In genomic region chr10:86970152-86970886, GRCh38 we compare ENCODE assay signal across 8 cellular contexts. TPM values are rescaled to one million over a fixed set of nuclear protein-coding genes. Genes with fewer than 3 reads are reported as not detected.
DNase-seq lines count a peak whose midpoint lies in the region; ATAC-seq, FAIRE-seq and TF ChIP-seq lines count a peak whose summit lies in the region.

No MANE protein-coding gene starts in this region.

- BruUV-seq in HepG2 (replicated peaks; lab: Mats Ljungman, UMichigan) = no TSS peak

- H3K36me3 ChIP-seq in DOHH2 (ENCODE audit: control insufficient read depth, low read length) = no peaks in the 10 kb centered on the region
- H3K36me3 ChIP-seq in HepG2 (replicated peaks in 1 of 2; ENCODE audit: control insufficient read depth in 1 of 2, insufficient read depth in 2 of 2, low read length in 2 of 2) = no peaks in the 10 kb centered on the region

- TF ChIP-seq EP300 in HepG2 (IDR thresholded peaks at IDR 0.05; ENCODE audit: low read depth in 2 of 2, low read length in 2 of 2) (no peak), HepG2 (CRISPR knock-in tag; IDR thresholded peaks at IDR 0.05; ENCODE audit: borderline replicate concordance) (no peak)

- H4K20me1 ChIP-seq in DOHH2 (ENCODE audit: control insufficient read depth, insufficient read depth, low read depth, low read length) (no peaks in the 10 kb centered on the region), HepG2 (ENCODE audit: insufficient read depth, low read length) (no peaks in the 10 kb centered on the region)

- FAIRE-seq in HepG2 (lab: Jason Lieb, UNC) = no peak

- 39% methylated on average over 20 of the region's 27 CpGs for WGBS in HepG2 (ENCODE audit: low lambda C conversion rate)

- no peak for TF ChIP-seq POLR2A in HepG2 (IDR thresholded peaks at IDR 0.05; ENCODE audit: insufficient read depth in 1 of 2, low read depth in 2 of 2, low read length in 2 of 2)

- H3K27me3 ChIP-seq in DOHH2 (ENCODE audit: control insufficient read depth, low read length) (peaks cover 18% of the 10 kb centered on the region), HepG2 (ENCODE audit: control insufficient read depth in 1 of 2, insufficient read depth in 2 of 2, low read length in 2 of 2) (peaks cover 5 to 52% of the 10 kb centered on the region in 2 experiments; a peak in 3 of 5 replicates)

- CTCF ChIA-PET in HepG2 (lab: Yijun Ruan, JAX; ENCODE audit: low intra/inter-chr PET ratio, low total read pairs) = no interaction called here

- H3K27ac ChIP-seq in DOHH2 (ENCODE audit: low read depth, low read length) (no peak overlapping the region), HepG2 (ENCODE audit: extremely low read length, insufficient read depth, low read length) (no peak overlapping the region), temporal lobe (ENCODE audit: low read depth, low read length) (peak overlapping the region; percentile 85)

- TF ChIP-seq RAD21 in HepG2 (CRISPR knock-in tag; IDR thresholded peaks at IDR 0.05) = no peak

- H3K79me2 ChIP-seq in DOHH2 (ENCODE audit: control insufficient read depth, low read length) (no peaks in the 10 kb centered on the region), HepG2 (ENCODE audit: insufficient read depth, low read length) (no peaks in the 10 kb centered on the region)

- peak; percentile 67 for DNase-seq in NCI-H146 treated with DMSO at 0.1 percent for 48 hours (lab: John Stamatoyannopoulos, UW; ENCODE audit: unreplicated experiment)
- no peak for DNase-seq in choroid plexus epithelial cell (ENCODE audit: low read depth)
- DNase-seq in HepG2 (ENCODE audit: low spot score) = no peak
- DNase-seq in NCI-H524 treated with DMSO at 0.1 percent for 48 hours (lab: John Stamatoyannopoulos, UW) = no peak
- DNase-seq in DMS79 (lab: John Stamatoyannopoulos, UW) = no peak

- in situ Hi-C loops in HepG2 (cut with HindIII; ENCODE audit: extremely low pct_ligation_motif_present, low pct_unique_long_range_greater_than_20kb) = no loop called here

- H3K4me1 ChIP-seq in DOHH2 (ENCODE audit: control insufficient read depth, low read length) = peaks cover 16% of the 10 kb centered on the region
- peaks cover 29% of the 10 kb centered on the region for H3K4me1 ChIP-seq in HepG2 (ENCODE audit: insufficient read depth, low read length)

- ATAC-seq in HepG2 = peak; percentile 6
- no peak for ATAC-seq in GM21367 (IDR thresholded peaks at IDR 0.05; ENCODE audit: unreplicated experiment)

- no peaks in the 10 kb centered on the region for H3K9me3 ChIP-seq in DOHH2 (ENCODE audit: control insufficient read depth, insufficient read depth, low read length)
- no peaks in the 10 kb centered on the region for H3K9me3 ChIP-seq in HepG2 (ENCODE audit: low read length)

- H3F3A ChIP-seq in DOHH2 (ENCODE audit: control insufficient read depth, insufficient read depth) = no peaks in the 10 kb centered on the region

- POLR2A ChIA-PET in HepG2 (lab: Yijun Ruan, JAX) = no interaction called here

- H3K4me3 ChIP-seq in DOHH2 (ENCODE audit: low read length) (peak overlapping the region; percentile 70), choroid plexus epithelial cell (ENCODE audit: low read depth, low read length) (peak overlapping the region; percentile 66), HepG2 (replicated peaks in 1 of 3; ENCODE audit: insufficient read depth in 1 of 3, low read depth in 2 of 3, low read length in 3 of 3) (peak overlapping the region in 1 of 3 experiments; percentile 8; a peak in 1 of 6 replicates)

- no peak overlapping the region for H3K9ac ChIP-seq in HepG2 (ENCODE audit: insufficient read depth, low read depth, low read length)

- intact Hi-C loops in HepG2 (cut with micrococcal nuclease; ENCODE audit: unreplicated experiment) = no loop called here

- TF ChIP-seq CTCF in DOHH2 (IDR thresholded peaks at IDR 0.05; ENCODE audit: low read depth, low read length, poor library complexity, severe bottlenecking) (no peak), choroid plexus epithelial cell (conservative IDR thresholded peaks at IDR 0.05; ENCODE audit: low read depth, low read length) (no peak), HepG2 (CRISPR knock-in tag; IDR thresholded peaks at IDR 0.05) (no peak)

- no peaks in the 10 kb centered on the region for H3K9me2 ChIP-seq in DOHH2 (replicated peaks; ENCODE audit: control insufficient read depth, low read length)

- H3K4me2 ChIP-seq in DOHH2 (ENCODE audit: low read length) (peak overlapping the region; percentile 77), HepG2 (ENCODE audit: low read depth, low read length) (peak overlapping the region; percentile 33; the same call in 1 of the 2 replicates)

- no peak overlapping the region for H2AFZ ChIP-seq in HepG2 (ENCODE audit: low read length)

RNA-seq across cellular contexts. Expression of gene ADIRF, which starts 2.0 kb away (rescaled TPM):
- total RNA-seq in HepG2 (2016; rRNA removed; fragmentation: Illumina TruSeq; extraction: Trizol) (0.40 and 0.44 TPM in 2 replicates), temporal lobe (0.98 TPM)
- not detected in 2 replicates for total RNA-seq in HepG2 (2016; cell fraction: cytosol; rRNA removed; fragmentation: Illumina TruSeq; extraction: Trizol; ENCODE audit: low read depth)
- total RNA-seq in HepG2 (2016; cell fraction: insoluble cytoplasmic fraction; rRNA removed; fragmentation: Illumina TruSeq; extraction: Trizol) = 0.17 TPM in 1 of 2 replicates, not detected in the other
- 0.41 TPM in 1 of 2 replicates, not detected in the other for total RNA-seq in HepG2 (2016; cell fraction: membrane; rRNA removed; fragmentation: Illumina TruSeq; extraction: Trizol)
- total RNA-seq in HepG2 (2016; cell fraction: nucleus; rRNA removed; fragmentation: Illumina TruSeq; extraction: Trizol) = not detected in 2 replicates
- 0.13 TPM in 1 of 2 replicates, not detected in the other for polyA plus RNA-seq in HepG2 (2011; rRNA removed)
- polyA plus RNA-seq in HepG2 (2011; cell fraction: cytosol; rRNA removed) = 0.13 TPM in 1 of 2 replicates, not detected in the other
- not detected in 2 replicates for polyA plus RNA-seq in HepG2 (2011; cell fraction: nucleus; rRNA removed)
- polyA plus RNA-seq in HepG2 (2012) = not detected in 2 replicates
- 0.27 and 0.36 TPM in 2 replicates for polyA plus RNA-seq in HepG2 (2016; cell fraction: cytosol; fragmentation: Illumina TruSeq; extraction: Trizol; ENCODE audit: low read depth)
- polyA plus RNA-seq in HepG2 (2016; cell fraction: insoluble cytoplasmic fraction; fragmentation: Illumina TruSeq; extraction: Trizol; ENCODE audit: low read depth) = not detected in 2 replicates
- 0.62 and 1.4 TPM in 2 replicates for polyA plus RNA-seq in HepG2 (2016; cell fraction: membrane; fragmentation: Illumina TruSeq; extraction: Trizol; ENCODE audit: low read depth)
- not detected in 2 replicates for polyA plus RNA-seq in HepG2 (2016; cell fraction: nucleus; fragmentation: Illumina TruSeq; extraction: Trizol; ENCODE audit: insufficient read depth, low read depth)
- polyA minus RNA-seq in HepG2 (2011; rRNA and poly(A)+ RNA removed; ENCODE audit: low replicate concordance) = not detected in 2 replicates
- polyA minus RNA-seq in HepG2 (2011; cell fraction: cytosol; rRNA and poly(A)+ RNA removed) = not detected in 2 replicates
- polyA minus RNA-seq in HepG2 (2011; cell fraction: nucleus; rRNA and poly(A)+ RNA removed) = not detected in 2 replicates

RNA-seq across cellular contexts. Expression of gene SNCG, which starts 11.9 kb away (rescaled TPM):
- 0.22 TPM in 1 of 2 replicates, not detected in the other for total RNA-seq in HepG2 (2016; rRNA removed; fragmentation: Illumina TruSeq; extraction: Trizol)
- not detected in 2 replicates for total RNA-seq in HepG2 (2016; cell fraction: cytosol; rRNA removed; fragmentation: Illumina TruSeq; extraction: Trizol; ENCODE audit: low read depth)
- total RNA-seq in HepG2 (2016; cell fraction: insoluble cytoplasmic fraction; rRNA removed; fragmentation: Illumina TruSeq; extraction: Trizol) = not detected in 2 replicates
- not detected in 2 replicates for total RNA-seq in HepG2 (2016; cell fraction: membrane; rRNA removed; fragmentation: Illumina TruSeq; extraction: Trizol)
- not detected in 2 replicates for total RNA-seq in HepG2 (2016; cell fraction: nucleus; rRNA removed; fragmentation: Illumina TruSeq; extraction: Trizol)
- 0.86 and 0.91 TPM in 2 replicates for polyA plus RNA-seq in HepG2 (2011; rRNA removed)
- 1.1 and 1.8 TPM in 2 replicates for polyA plus RNA-seq in HepG2 (2011; cell fraction: cytosol; rRNA removed)
- 1.2 and 1.8 TPM in 2 replicates for polyA plus RNA-seq in HepG2 (2011; cell fraction: nucleus; rRNA removed)
- 0.32 TPM in 1 of 2 replicates, not detected in the other for polyA plus RNA-seq in HepG2 (2012)
- 0.33 and 0.71 TPM in 2 replicates for polyA plus RNA-seq in HepG2 (2016; cell fraction: cytosol; fragmentation: Illumina TruSeq; extraction: Trizol; ENCODE audit: low read depth)
- not detected in 2 replicates for polyA plus RNA-seq in HepG2 (2016; cell fraction: insoluble cytoplasmic fraction; fragmentation: Illumina TruSeq; extraction: Trizol; ENCODE audit: low read depth)
- polyA plus RNA-seq in HepG2 (2016; cell fraction: membrane; fragmentation: Illumina TruSeq; extraction: Trizol; ENCODE audit: low read depth) = 0.30 and 0.38 TPM in 2 replicates
- not detected in 2 replicates for polyA plus RNA-seq in HepG2 (2016; cell fraction: nucleus; fragmentation: Illumina TruSeq; extraction: Trizol; ENCODE audit: insufficient read depth, low read depth)
- 0.56 and 4.7 TPM in 2 replicates for polyA minus RNA-seq in HepG2 (2011; rRNA and poly(A)+ RNA removed; ENCODE audit: low replicate concordance)
- 0.79 and 1.4 TPM in 2 replicates for polyA minus RNA-seq in HepG2 (2011; cell fraction: cytosol; rRNA and poly(A)+ RNA removed)
- not detected in 2 replicates for polyA minus RNA-seq in HepG2 (2011; cell fraction: nucleus; rRNA and poly(A)+ RNA removed)
- 0.98 TPM for total RNA-seq in temporal lobe

RNA-seq across cellular contexts. Expression of gene MMRN2, which starts 12.9 kb away (rescaled TPM):
- total RNA-seq in HepG2 (2016; rRNA removed; fragmentation: Illumina TruSeq; extraction: Trizol) = 0.04 TPM in 1 of 2 replicates, not detected in the other
- total RNA-seq in HepG2 (2016; cell fraction: cytosol; rRNA removed; fragmentation: Illumina TruSeq; extraction: Trizol; ENCODE audit: low read depth) = not detected in 2 replicates
- total RNA-seq in HepG2 (2016; cell fraction: insoluble cytoplasmic fraction; rRNA removed; fragmentation: Illumina TruSeq; extraction: Trizol) = not detected in 2 replicates
- total RNA-seq in HepG2 (2016; cell fraction: membrane; rRNA removed; fragmentation: Illumina TruSeq; extraction: Trizol) = not detected in 2 replicates
- total RNA-seq in HepG2 (2016; cell fraction: nucleus; rRNA removed; fragmentation: Illumina TruSeq; extraction: Trizol) = not detected in 2 replicates
- polyA plus RNA-seq in HepG2 (2011; rRNA removed) = 0.03 TPM in 1 of 2 replicates, not detected in the other
- 0.01 and 0.04 TPM in 2 replicates for polyA plus RNA-seq in HepG2 (2011; cell fraction: cytosol; rRNA removed)
- polyA plus RNA-seq in HepG2 (2011; cell fraction: nucleus; rRNA removed) = 0.07 and 0.13 TPM in 2 replicates
- 0.19 and 0.20 TPM in 2 replicates for polyA plus RNA-seq in HepG2 (2012)
- not detected in 2 replicates for polyA plus RNA-seq in HepG2 (2016; cell fraction: cytosol; fragmentation: Illumina TruSeq; extraction: Trizol; ENCODE audit: low read depth)
- not detected in 2 replicates for polyA plus RNA-seq in HepG2 (2016; cell fraction: insoluble cytoplasmic fraction; fragmentation: Illumina TruSeq; extraction: Trizol; ENCODE audit: low read depth)
- polyA plus RNA-seq in HepG2 (2016; cell fraction: membrane; fragmentation: Illumina TruSeq; extraction: Trizol; ENCODE audit: low read depth) = 0.07 TPM in 1 of 2 replicates, not detected in the other
- polyA plus RNA-seq in HepG2 (2016; cell fraction: nucleus; fragmentation: Illumina TruSeq; extraction: Trizol; ENCODE audit: insufficient read depth, low read depth) = not detected in 2 replicates
- polyA minus RNA-seq in HepG2 (2011; rRNA and poly(A)+ RNA removed; ENCODE audit: low replicate concordance) = 0.04 and 0.70 TPM in 2 replicates
- polyA minus RNA-seq in HepG2 (2011; cell fraction: cytosol; rRNA and poly(A)+ RNA removed) = not detected in 2 replicates
- polyA minus RNA-seq in HepG2 (2011; cell fraction: nucleus; rRNA and poly(A)+ RNA removed) = not detected in 2 replicates
- 5.2 TPM for total RNA-seq in temporal lobe

RNA-seq across cellular contexts. Expression of gene FAM25A, which starts 49.8 kb away (rescaled TPM):
- total RNA-seq in HepG2 (2016; rRNA removed; fragmentation: Illumina TruSeq; extraction: Trizol) = not detected in 2 replicates
- total RNA-seq in HepG2 (2016; cell fraction: cytosol; rRNA removed; fragmentation: Illumina TruSeq; extraction: Trizol; ENCODE audit: low read depth) = not detected in 2 replicates
- total RNA-seq in HepG2 (2016; cell fraction: insoluble cytoplasmic fraction; rRNA removed; fragmentation: Illumina TruSeq; extraction: Trizol) = not detected in 2 replicates
- total RNA-seq in HepG2 (2016; cell fraction: membrane; rRNA removed; fragmentation: Illumina TruSeq; extraction: Trizol) = not detected in 2 replicates
- not detected in 2 replicates for total RNA-seq in HepG2 (2016; cell fraction: nucleus; rRNA removed; fragmentation: Illumina TruSeq; extraction: Trizol)
- not detected in 2 replicates for polyA plus RNA-seq in HepG2 (2011; rRNA removed)
- polyA plus RNA-seq in HepG2 (2011; cell fraction: cytosol; rRNA removed) = not detected in 2 replicates
- polyA plus RNA-seq in HepG2 (2011; cell fraction: nucleus; rRNA removed) = not detected in 2 replicates
- polyA plus RNA-seq in HepG2 (2012) = not detected in 2 replicates
- polyA plus RNA-seq in HepG2 (2016; cell fraction: cytosol; fragmentation: Illumina TruSeq; extraction: Trizol; ENCODE audit: low read depth) = not detected in 2 replicates
- polyA plus RNA-seq in HepG2 (2016; cell fraction: insoluble cytoplasmic fraction; fragmentation: Illumina TruSeq; extraction: Trizol; ENCODE audit: low read depth) = not detected in 2 replicates
- polyA plus RNA-seq in HepG2 (2016; cell fraction: membrane; fragmentation: Illumina TruSeq; extraction: Trizol; ENCODE audit: low read depth) = not detected in 2 replicates
- not detected in 2 replicates for polyA plus RNA-seq in HepG2 (2016; cell fraction: nucleus; fragmentation: Illumina TruSeq; extraction: Trizol; ENCODE audit: insufficient read depth, low read depth)
- polyA minus RNA-seq in HepG2 (2011; rRNA and poly(A)+ RNA removed; ENCODE audit: low replicate concordance) = not detected in 2 replicates
- not detected in 2 replicates for polyA minus RNA-seq in HepG2 (2011; cell fraction: cytosol; rRNA and poly(A)+ RNA removed)
- not detected in 2 replicates for polyA minus RNA-seq in HepG2 (2011; cell fraction: nucleus; rRNA and poly(A)+ RNA removed)
- total RNA-seq in temporal lobe = not detected
